In the genomic region with DNA sequence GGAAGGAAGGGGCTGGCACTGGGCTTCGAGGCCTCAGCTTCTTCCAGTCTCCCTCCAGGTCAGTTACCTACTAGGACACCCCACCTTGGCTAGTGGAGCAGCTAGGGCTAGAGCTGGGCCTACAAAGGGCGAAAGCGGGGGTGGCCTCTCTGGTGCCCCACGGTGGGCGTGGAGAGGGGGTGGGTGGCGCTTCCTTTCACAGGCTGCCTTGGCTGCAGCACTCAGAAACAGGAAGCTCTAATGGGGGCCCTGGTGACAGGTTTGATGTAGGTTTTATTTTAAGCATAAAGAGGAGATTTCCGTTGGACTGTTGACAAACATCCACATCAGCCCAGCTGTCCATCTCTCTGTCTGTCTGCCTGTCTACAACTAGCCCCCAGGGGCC, we compare ENCODE assay signal across 9 cellular contexts. TPM values are rescaled to one million over a fixed set of nuclear protein-coding genes. Genes with fewer than 3 reads are reported as not detected.
DNase-seq lines count a peak whose midpoint lies in the region; ATAC-seq lines count a peak whose summit lies in the region.
"Had no signal": no experiment of that assay in that cellular context is flagged by ENCODE, and none has a peak within 500 bp of the region (broad histone marks: within the 10 kb centered on the region; RNA-seq: fewer than 3 reads in every experiment).

No MANE protein-coding gene starts in this region.

- peak overlapping the region; percentile 86 for H3K4me3 Mint-ChIP-seq in activated naive CD8-positive, alpha-beta T cell treated with anti-CD3 and anti-CD28 coated beads for 36 hours
- peak overlapping the region; percentile 85 for H3K4me3 Mint-ChIP-seq in stimulated activated effector memory CD8-positive, alpha-beta T cell treated with anti-CD3 and anti-CD28 coated beads, Interleukin-12 subunit alpha, Interleukin-12 subunit beta, amount 100 ng/mL, for 72 hours

- H3K36me3 Mint-ChIP-seq in activated naive CD8-positive, alpha-beta T cell treated with anti-CD3 and anti-CD28 coated beads for 36 hours: peaks cover 17% of the 10 kb centered on the region
- H3K36me3 Mint-ChIP-seq in stimulated activated effector memory CD8-positive, alpha-beta T cell treated with anti-CD3 and anti-CD28 coated beads, Interleukin-12 subunit alpha, Interleukin-12 subunit beta, amount 100 ng/mL, for 72 hours: peaks cover 15% of the 10 kb centered on the region

- DNase-seq in T-helper 2 cell: peak in 4 of 5 experiments; percentile 20 to 76 (median 48)
- peak; percentile 61 for DNase-seq in activated naive CD8-positive, alpha-beta T cell treated with anti-CD3 and anti-CD28 coated beads for 36 hours
- peak; percentile 21 to 71 for DNase-seq in stimulated activated effector memory CD8-positive, alpha-beta T cell treated with anti-CD3 and anti-CD28 coated beads, Interleukin-12 subunit alpha, Interleukin-12 subunit beta, amount 100 ng/mL, for 72 hours (ENCODE audit: low spot score in 2 of 2)
- no peak for DNase-seq in SHP77 (lab: John Stamatoyannopoulos, UW)
- no peak for DNase-seq in RKO (ENCODE audit: low spot score)
- DNase-seq in NCI-H524 (lab: John Stamatoyannopoulos, UW): no peak

- no peaks in the 10 kb centered on the region for H3K9me3 Mint-ChIP-seq in activated naive CD8-positive, alpha-beta T cell treated with anti-CD3 and anti-CD28 coated beads for 36 hours
- H3K9me3 Mint-ChIP-seq in stimulated activated effector memory CD8-positive, alpha-beta T cell treated with anti-CD3 and anti-CD28 coated beads, Interleukin-12 subunit alpha, Interleukin-12 subunit beta, amount 100 ng/mL, for 72 hours: no peaks in the 10 kb centered on the region

- no peaks in the 10 kb centered on the region for H3K27me3 Mint-ChIP-seq in activated naive CD8-positive, alpha-beta T cell treated with anti-CD3 and anti-CD28 coated beads for 36 hours

- peak overlapping the region; percentile 94 for H3K27ac Mint-ChIP-seq in activated naive CD8-positive, alpha-beta T cell treated with anti-CD3 and anti-CD28 coated beads for 36 hours
- peak overlapping the region; percentile 93 for H3K27ac Mint-ChIP-seq in stimulated activated effector memory CD8-positive, alpha-beta T cell treated with anti-CD3 and anti-CD28 coated beads, Interleukin-12 subunit alpha, Interleukin-12 subunit beta, amount 100 ng/mL, for 72 hours

- peaks cover 50% of the 10 kb centered on the region for H3K4me1 Mint-ChIP-seq in activated naive CD8-positive, alpha-beta T cell treated with anti-CD3 and anti-CD28 coated beads for 36 hours
- peaks cover 64% of the 10 kb centered on the region for H3K4me1 Mint-ChIP-seq in stimulated activated effector memory CD8-positive, alpha-beta T cell treated with anti-CD3 and anti-CD28 coated beads, Interleukin-12 subunit alpha, Interleukin-12 subunit beta, amount 100 ng/mL, for 72 hours

- ATAC-seq in GM21786 (IDR thresholded peaks at IDR 0.05; ENCODE audit: unreplicated experiment) (peak; percentile 36), HG02870 (IDR thresholded peaks at IDR 0.05; ENCODE audit: unreplicated experiment) (no peak)
- peak; percentile 53 for ATAC-seq in stimulated activated effector memory CD8-positive, alpha-beta T cell treated with anti-CD3 and anti-CD28 coated beads, Interleukin-12 subunit alpha, Interleukin-12 subunit beta, amount 100 ng/mL, for 72 hours
- ATAC-seq: left colon had no signal

RNA-seq across cellular contexts. Expression of gene FAM110A, which starts 13.4 kb away (rescaled TPM):
- 10 to 100 TPM; 21.3 to 21.4 TPM for total RNA-seq in activated naive CD8-positive, alpha-beta T cell treated with anti-CD3 and anti-CD28 coated beads for 36 hours

Comparison
In these comparisons a context has a peak if more than half of its experiments do, and no peak if none do; other contexts are left out.
1. DNase-seq: peak in T-helper 2 cell (4 of 5), activated naive CD8-positive, alpha-beta T cell treated with anti-CD3 and anti-CD28 coated beads for 36 hours (single experiment) and stimulated activated effector memory CD8-positive, alpha-beta T cell treated with anti-CD3 and anti-CD28 coated beads, Interleukin-12 subunit alpha, Interleukin-12 subunit beta, amount 100 ng/mL, for 72 hours (2 of 2); none in SHP77 (0 of 2), RKO (single experiment) and NCI-H524 (0 of 2).